In genomic region chr7:138285129-138285528, GRCh38 we compare ENCODE assay signal across 26 cellular contexts.
"Had no signal": no experiment of that assay in that cellular context is flagged by ENCODE, and none has a peak within 500 bp of the region (broad histone marks: within the 10 kb centered on the region; RNA-seq: fewer than 3 reads in every experiment).

No MANE protein-coding gene starts in this region.

- DNase-seq: activated CD4-positive, alpha-beta memory T cell treated with anti-CD3 and anti-CD28 coated beads, Interleukin-2, amount 10 ng/mL, durations not matched to agents 7 days and 5 days; activated CD4-positive, alpha-beta T cell treated with anti-CD3 and anti-CD28 coated beads for 1 hour; activated CD4-positive, alpha-beta T cell treated with anti-CD3 and anti-CD28 coated beads for 4 hours; activated CD4-positive, alpha-beta T cell treated with anti-CD3 and anti-CD28 coated beads, Interleukin-2, amount 10 ng/mL, durations not matched to agents 7 days and 5 days; activated CD4-positive, alpha-beta T cell treated with anti-CD3 and anti-CD28 coated beads, Interleukin-2, amount 50 U/mL, for 4 hours; activated CD8-positive, alpha-beta memory T cell treated with anti-CD3 and anti-CD28 coated beads for 24 hours; activated effector memory CD4-positive, alpha-beta T cell treated with Interleukin-2 at 50 U/mL for 16 hours; activated gamma-delta T cell treated with Interleukin-2 at 50 U/mL for 16 hours; activated naive CD4-positive, alpha-beta T cell treated with anti-CD3 and anti-CD28 coated beads, Interleukin-2, amount 50 U/mL, for 16 hours; activated naive CD4-positive, alpha-beta T cell treated with Interleukin-2 at 50 U/mL for 16 hours; activated T-cell treated with anti-CD3 and anti-CD28 coated beads, Interleukin-2, amount 50 U/mL, for 4 hours; caudate nucleus; colonic mucosa; effector CD8-positive, alpha-beta T cell; esophagus squamous epithelium; foreskin melanocyte; T-helper 2 cell had no signal

- FAIRE-seq: astrocyte, endometrium, endothelial cell of umbilical vein, TTC549 had no signal

- H3K4me1 ChIP-seq: colonic mucosa, esophagus squamous epithelium, gastroesophageal sphincter had no signal

- H3K4me3 ChIP-seq: colonic mucosa, esophagus squamous epithelium, gastroesophageal sphincter had no signal

- H3K27me3 ChIP-seq: colonic mucosa, esophagus squamous epithelium, gastroesophageal sphincter had no signal

- ATAC-seq: activated T-cell treated with anti-CD3 and anti-CD28 coated beads, Interleukin-2, amount 50 U/mL, for 4 hours; activated T-helper 17 cell treated with anti-CD3 and anti-CD28 coated beads, Interleukin-2, amount 50 U/mL, for 72 hours; gastroesophageal sphincter; WTC11 had no signal

- H3K9me3 ChIP-seq: colonic mucosa had no signal

- H3K36me3 ChIP-seq: colonic mucosa, esophagus squamous epithelium, gastroesophageal sphincter had no signal

- H3K27ac ChIP-seq: colonic mucosa, epithelial cell of prostate, esophagus squamous epithelium, gastroesophageal sphincter, VCaP had no signal
